ENCODE assay signal across 1 cellular context in the genomic region with DNA sequence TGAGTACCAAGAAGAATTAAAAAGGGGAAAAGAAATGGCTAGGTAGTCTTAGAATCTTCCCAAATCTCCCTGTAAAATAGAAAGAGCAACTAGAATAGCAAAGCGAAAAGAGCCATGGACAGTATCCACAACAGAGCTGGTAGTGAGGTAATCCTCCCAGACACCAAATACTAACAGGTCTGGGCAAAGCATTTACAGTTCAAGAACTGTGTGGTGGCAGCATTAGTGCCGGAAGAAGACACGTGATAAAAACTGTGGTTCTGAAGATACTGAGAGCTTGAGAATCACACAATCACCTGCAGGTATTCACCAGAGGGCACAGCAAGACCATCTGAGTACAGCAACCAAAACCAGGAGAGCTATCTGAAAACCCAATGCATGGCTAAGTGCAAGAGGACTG.
TF ChIP-seq lines count a peak whose summit lies in the region.

No MANE protein-coding gene starts in this region.

TF ChIP-seq in GM23338, 12 proteins besides CTCF, POLR2A, EP300 and RAD21 (continued from another document):
- TF ChIP-seq EZH2phosphoT487 (IDR thresholded peaks at IDR 0.05; ENCODE audit: unreplicated experiment) (no peak), JUNB (IDR thresholded peaks at IDR 0.05; ENCODE audit: unreplicated experiment) (no peak)
